16 cellular contexts compared by ENCODE assay signal in genomic region chr3:175896655-175897054, GRCh38.
A peak's percentile ranks its signal among the peaks of the same experiment; 100 is the strongest.
DNase-seq lines count a peak whose midpoint lies in the region; ATAC-seq and TF ChIP-seq lines count a peak whose summit lies in the region.
"Had no signal": no experiment of that assay in that cellular context is flagged by ENCODE, and none has a peak within 500 bp of the region (broad histone marks: within the 10 kb centered on the region; RNA-seq: fewer than 3 reads in every experiment).

No MANE protein-coding gene starts in this region.

- CTCF ChIA-PET in CD8-positive, alpha-beta T cell (lab: Charles Lee), result no interaction called here

- peak; percentile 13 for DNase-seq in AG10803 (ENCODE audit: low read depth)
- DNase-seq in M059J (ENCODE audit: low read depth), result peak; percentile 5
- DNase-seq in osteoblast (ENCODE audit: insufficient read length, low spot score, missing footprints), result no peak
- no peak for DNase-seq in CD8-positive, alpha-beta T cell
- no peak for DNase-seq in GM19240 (ENCODE audit: insufficient read length, low spot score)
- no peak for DNase-seq in DMS 273 (lab: John Stamatoyannopoulos, UW; ENCODE audit: unreplicated experiment)
- DNase-seq: ACHN; Calu3; CD4-positive, alpha-beta memory T cell; DMS79; GF-D8; HCEC 1CT had no signal

- H3K9me3 Mint-ChIP-seq in CD8-positive, alpha-beta T cell, result peaks cover 9% of the 10 kb centered on the region

- H3K27ac ChIP-seq in 22Rv1 (peak overlapping the region; percentile 47; the same call in 1 of the 2 replicates), osteoblast (ENCODE audit: low read depth, low read length) (no peak overlapping the region)
- H3K27ac ChIP-seq in CD8-positive, alpha-beta T cell (ENCODE audit: low read depth, low read length), result no peak overlapping the region
- H3K27ac ChIP-seq: BLaER1 had no signal

- no peak for ATAC-seq in CD8-positive, alpha-beta T cell
- ATAC-seq: GM23338 had no signal

- no peaks in the 10 kb centered on the region for H3K79me2 ChIP-seq in osteoblast (ENCODE audit: insufficient read depth, low read length)

- H3K27ac Mint-ChIP-seq in CD8-positive, alpha-beta T cell, result no peak overlapping the region
- H3K27ac Mint-ChIP-seq: CD14-positive monocyte; CD4-positive, alpha-beta memory T cell; GM23338 had no signal

- H3K4me3 ChIP-seq in AG10803 (ENCODE audit: low read length) (no peak overlapping the region), osteoblast (ENCODE audit: insufficient read depth, low read length) (no peak overlapping the region)
- H3K4me3 ChIP-seq in CD8-positive, alpha-beta T cell (ENCODE audit: low read depth, low read length), result no peak overlapping the region
- H3K4me3 ChIP-seq: BLaER1, GM23338 had no signal

- H3K36me3 Mint-ChIP-seq in CD8-positive, alpha-beta T cell, result no peaks in the 10 kb centered on the region
- H3K36me3 Mint-ChIP-seq: CD14-positive monocyte; CD4-positive, alpha-beta memory T cell had no signal

- no peaks in the 10 kb centered on the region for H4K20me1 ChIP-seq in osteoblast (ENCODE audit: insufficient read depth, low read length)
- H4K20me1 ChIP-seq: BLaER1 had no signal

- H3K27me3 ChIP-seq in osteoblast (ENCODE audit: insufficient read depth, low read length), result no peaks in the 10 kb centered on the region
- H3K27me3 ChIP-seq in CD8-positive, alpha-beta T cell (ENCODE audit: insufficient read depth, low read length), result no peaks in the 10 kb centered on the region
- H3K27me3 ChIP-seq: BLaER1 had no signal

- peak overlapping the region; percentile 2 for H2AFZ ChIP-seq in osteoblast (ENCODE audit: low read length)
- H2AFZ ChIP-seq: GM23338 had no signal

- no peak overlapping the region for H3K4me3 Mint-ChIP-seq in CD8-positive, alpha-beta T cell
- H3K4me3 Mint-ChIP-seq: CD14-positive monocyte; CD4-positive, alpha-beta memory T cell; GM23338 had no signal

- H3K27me3 Mint-ChIP-seq in CD8-positive, alpha-beta T cell (ENCODE audit: low read depth), result no peaks in the 10 kb centered on the region
- H3K27me3 Mint-ChIP-seq: CD4-positive, alpha-beta memory T cell had no signal

- no peaks in the 10 kb centered on the region for H3K4me1 Mint-ChIP-seq in CD8-positive, alpha-beta T cell (ENCODE audit: low read depth)
- H3K4me1 Mint-ChIP-seq: CD14-positive monocyte; CD4-positive, alpha-beta memory T cell had no signal

- intact Hi-C loops in CD8-positive, alpha-beta T cell (cut with DNase I, micrococcal nuclease), result no loop called here

- POLR2A ChIA-PET in CD8-positive, alpha-beta T cell (lab: Charles Lee), result no interaction called here

- H3K4me2 ChIP-seq in osteoblast (ENCODE audit: insufficient read depth, low read length), result no peak overlapping the region
- H3K4me2 ChIP-seq: BLaER1, GM23338 had no signal

- TF ChIP-seq CTCF in 22Rv1 (IDR thresholded peaks at IDR 0.05) (no peak), AG10803 (conservative IDR thresholded peaks at IDR 0.05; ENCODE audit: low read length) (no peak), osteoblast (IDR thresholded peaks at IDR 0.05; ENCODE audit: extremely low read depth, low read depth, low read length) (no peak)
- no peak for TF ChIP-seq CTCF in CD8-positive, alpha-beta T cell (IDR thresholded peaks at IDR 0.05)

- H3K36me3 ChIP-seq in osteoblast (ENCODE audit: insufficient read depth, low read length), result no peaks in the 10 kb centered on the region
- no peaks in the 10 kb centered on the region for H3K36me3 ChIP-seq in CD8-positive, alpha-beta T cell (ENCODE audit: insufficient read depth, low read length)
- H3K36me3 ChIP-seq: BLaER1 had no signal

- H3K4me1 ChIP-seq in osteoblast (ENCODE audit: insufficient read depth, low read length), result no peaks in the 10 kb centered on the region
- H3K4me1 ChIP-seq in CD8-positive, alpha-beta T cell (ENCODE audit: insufficient read depth, low read length), result no peaks in the 10 kb centered on the region
- H3K4me1 ChIP-seq: BLaER1 had no signal

- no peaks in the 10 kb centered on the region for H3K9me3 ChIP-seq in osteoblast (ENCODE audit: low read depth, low read length)
- no peaks in the 10 kb centered on the region for H3K9me3 ChIP-seq in CD8-positive, alpha-beta T cell (ENCODE audit: low read length)

Comparison
In these comparisons a context has a peak if more than half of its experiments do, and no peak if none do; other contexts are left out.
1. DNase-seq: peak in AG10803 (single experiment) and M059J (single experiment); none in osteoblast (single experiment), CD8-positive, alpha-beta T cell (0 of 7), GM19240 (single experiment) and DMS 273 (single experiment).